In genomic region chr10:117934477-117934876, GRCh38 we compare ENCODE assay signal across 27 cellular contexts.
"Had no signal": no experiment of that assay in that cellular context is flagged by ENCODE, and none has a peak within 500 bp of the region (broad histone marks: within the 10 kb centered on the region; RNA-seq: fewer than 3 reads in every experiment).

No MANE protein-coding gene starts in this region.

- H3K36me3 ChIP-seq: ascending aorta, Peyer's patch, SJCRH30 had no signal

- H3K27me3 Mint-ChIP-seq: central memory CD8-positive, alpha-beta T cell had no signal

- ATAC-seq: activated CD8-positive, alpha-beta T cell treated with anti-CD3 and anti-CD28 coated beads, Interleukin-2, amount 10 ng/mL, durations not matched to agents 7 days and 5 days; activated naive CD4-positive, alpha-beta T cell treated with anti-CD3 and anti-CD28 coated beads, Interleukin-2, amount 50 U/mL, for 72 hours; activated naive CD8-positive, alpha-beta T cell treated with anti-CD3 and anti-CD28 coated beads, Interleukin-2, amount 50 U/mL, for 24 hours; body of pancreas had no signal

- H3K4me3 Mint-ChIP-seq: activated CD8-positive, alpha-beta T cell treated with anti-CD3 and anti-CD28 coated beads, Interleukin-2, amount 10 ng/mL, durations not matched to agents 7 days and 5 days; activated naive CD8-positive, alpha-beta T cell treated with anti-CD3 and anti-CD28 coated beads, Interleukin-2, amount 50 U/mL, for 24 hours; activated T-cell treated with anti-CD3 and anti-CD28 coated beads, Interleukin-2, amount 50 U/mL, for 24 hours; activated T-helper 1 cell treated with anti-CD3 and anti-CD28 coated beads, Interleukin-12 subunit alpha, Interleukin-12 subunit beta, Interleukin-2, Interleukin-4 antibody, amounts not matched to agents 30 ng/mL and 10 ng/mL and 1 ng/mL, durations not matched to agents 14 hours and 24 hours and 36 hours; central memory CD8-positive, alpha-beta T cell had no signal

- H3K4me1 ChIP-seq: ascending aorta, body of pancreas, Peyer's patch, SJCRH30 had no signal

- H3K9me3 Mint-ChIP-seq: activated naive CD8-positive, alpha-beta T cell treated with anti-CD3 and anti-CD28 coated beads, Interleukin-2, amount 50 U/mL, for 24 hours; activated T-cell treated with anti-CD3 and anti-CD28 coated beads, Interleukin-2, amount 50 U/mL, for 24 hours; activated T-helper 1 cell treated with anti-CD3 and anti-CD28 coated beads, Interleukin-12 subunit alpha, Interleukin-12 subunit beta, Interleukin-2, Interleukin-4 antibody, amounts not matched to agents 30 ng/mL and 10 ng/mL and 1 ng/mL, durations not matched to agents 14 hours and 24 hours and 36 hours; central memory CD8-positive, alpha-beta T cell had no signal

- H3K27ac Mint-ChIP-seq: activated CD8-positive, alpha-beta T cell treated with anti-CD3 and anti-CD28 coated beads, Interleukin-2, amount 10 ng/mL, durations not matched to agents 7 days and 5 days; activated naive CD4-positive, alpha-beta T cell treated with anti-CD3 and anti-CD28 coated beads, Interleukin-2, amount 50 U/mL, for 72 hours; activated naive CD8-positive, alpha-beta T cell treated with anti-CD3 and anti-CD28 coated beads, Interleukin-2, amount 50 U/mL, for 24 hours; activated T-cell treated with anti-CD3 and anti-CD28 coated beads, Interleukin-2, amount 50 U/mL, for 24 hours; activated T-helper 1 cell treated with anti-CD3 and anti-CD28 coated beads, Interleukin-12 subunit alpha, Interleukin-12 subunit beta, Interleukin-2, Interleukin-4 antibody, amounts not matched to agents 30 ng/mL and 10 ng/mL and 1 ng/mL, durations not matched to agents 14 hours and 24 hours and 36 hours had no signal

- DNase-seq: activated CD4-positive, alpha-beta T cell treated with anti-CD3 and anti-CD28 coated beads for 48 hours; activated CD4-positive, alpha-beta T cell treated with anti-CD3 and anti-CD28 coated beads, Interleukin-2, amount 50 U/mL, for 4 hours; activated CD4-positive, CD25-positive, alpha-beta regulatory T cell treated with anti-CD3 and anti-CD28 coated beads, Interleukin-2, amount 50 U/mL, for 72 hours; activated CD8-positive, alpha-beta T cell treated with anti-CD3 and anti-CD28 coated beads, Interleukin-2, amount 10 ng/mL, durations not matched to agents 7 days and 5 days; activated effector memory CD4-positive, alpha-beta T cell treated with Interleukin-2 at 50 U/mL for 16 hours; activated naive CD4-positive, alpha-beta T cell; activated naive CD8-positive, alpha-beta T cell treated with anti-CD3 and anti-CD28 coated beads, Interleukin-2, amount 50 U/mL, for 24 hours; activated T-cell treated with anti-CD3 and anti-CD28 coated beads, Interleukin-2, amount 50 U/mL, for 24 hours; amniotic stem cell; body of pancreas; NCI-H1092; NCI-H1694; NCI-H2029; NCI-H2107; NCI-H446 treated with DMSO at 0.1 percent for 48 hours; NCI-H524 treated with DMSO at 0.1 percent for 48 hours; NCI-H748 treated with DMSO at 0.1 percent for 48 hours; OCI-M1; Peyer's patch; Right ventricle myocardium superior; SJCRH30; SK-N-SH; SW 1271 had no signal

- H3K9me3 ChIP-seq: ascending aorta, body of pancreas, Peyer's patch, SJCRH30, SK-N-SH had no signal

- H3K27me3 ChIP-seq: ascending aorta, body of pancreas, Peyer's patch, SJCRH30 had no signal

- H3K4me3 ChIP-seq: ascending aorta, body of pancreas, Peyer's patch, SJCRH30 had no signal
